ENCODE assay signal across 10 cellular contexts in genomic region chr2:180707867-180708205, GRCh38.
DNase-seq lines count a peak whose midpoint lies in the region; ATAC-seq, FAIRE-seq and TF ChIP-seq lines count a peak whose summit lies in the region.
"Had no signal": no experiment of that assay in that cellular context is flagged by ENCODE, and none has a peak within 500 bp of the region (broad histone marks: within the 10 kb centered on the region; RNA-seq: fewer than 3 reads in every experiment).

No MANE protein-coding gene starts in this region.

- no peaks in the 10 kb centered on the region for H3K27me3 ChIP-seq in WERI-Rb-1 (ENCODE audit: insufficient read depth, low read depth, severe bottlenecking)
- H3K27me3 ChIP-seq: tibial artery had no signal

- TF ChIP-seq CTCF in WERI-Rb-1 (IDR thresholded peaks at IDR 0.05; ENCODE audit: low read depth, low read length) = no peak

- no peaks in the 10 kb centered on the region for H3K9me3 ChIP-seq in WERI-Rb-1 (ENCODE audit: severe bottlenecking)
- H3K9me3 ChIP-seq: tibial artery had no signal

- no peak for TF ChIP-seq POLR2A in GM12892 (IDR thresholded peaks at IDR 0.05; ENCODE audit: low read depth, low read length)

- no peaks in the 10 kb centered on the region for H3K36me3 ChIP-seq in WERI-Rb-1
- H3K36me3 ChIP-seq: tibial artery had no signal

- ATAC-seq in GM21381 (IDR thresholded peaks at IDR 0.05; ENCODE audit: unreplicated experiment) = no peak

- DNase-seq in DMS153 treated with DMSO at 0.1 percent for 48 hours (lab: John Stamatoyannopoulos, UW; ENCODE audit: unreplicated experiment) = peak; percentile 56
- peak; percentile 28 for DNase-seq in NCI-H1694 (lab: John Stamatoyannopoulos, UW)
- peak; percentile 8 for DNase-seq in WERI-Rb-1
- DNase-seq in lung microvascular endothelial cell (ENCODE audit: low read depth in 2 of 2) = peak; percentile 45 to 91
- no peak for DNase-seq in GM12892 (ENCODE audit: insufficient read length)
- no peak for DNase-seq in T-helper 1 cell
- DNase-seq in C1 segment of cervical spinal cord (lab: John Stamatoyannopoulos, UW) = no peak
- DNase-seq: activated CD4-positive, CD25-positive, alpha-beta regulatory T cell treated with anti-CD3 and anti-CD28 coated beads, Interleukin-2, amount 50 U/mL, for 72 hours had no signal

- no peak for FAIRE-seq in GM12892 (lab: Jason Lieb, UNC)

- no peak overlapping the region for H3K4me3 ChIP-seq in WERI-Rb-1 (ENCODE audit: low read depth, low read length)
- H3K4me3 ChIP-seq: tibial artery had no signal

- no peak overlapping the region for H3K27ac ChIP-seq in WERI-Rb-1
- H3K27ac ChIP-seq: tibial artery had no signal

Comparison
In these comparisons a context has a peak if more than half of its experiments do, and no peak if none do; other contexts are left out.
1. DNase-seq: peak in DMS153 treated with DMSO at 0.1 percent for 48 hours (single experiment), NCI-H1694 (single experiment), WERI-Rb-1 (single experiment) and lung microvascular endothelial cell (2 of 2); none in GM12892 (single experiment), T-helper 1 cell (0 of 5) and C1 segment of cervical spinal cord (0 of 14).